Comparison of ENCODE assay signal across 8 cellular contexts in genomic region chr16:2867987-2868789, GRCh38. TPM values are rescaled to one million over a fixed set of nuclear protein-coding genes. Genes with fewer than 3 reads are reported as not detected.
A peak's percentile ranks its signal among the peaks of the same experiment; 100 is the strongest.
DNase-seq lines count a peak whose midpoint lies in the region; ATAC-seq and TF ChIP-seq lines count a peak whose summit lies in the region.

No MANE protein-coding gene starts in this region.

- ATAC-seq in HG03520 (IDR thresholded peaks at IDR 0.05; ENCODE audit: unreplicated experiment) = peak; percentile 72

- peak overlapping the region; percentile 75 to 97 (median 87) for H3K4me2 ChIP-seq in BLaER1 treated with 17β-estradiol and CSF1 and Interleukin-3, amounts not matched to agents 10 nM and 100 nM

- peak overlapping the region; percentile 83 to 95 (median 91) for H3K27ac ChIP-seq in BLaER1 treated with 17β-estradiol and CSF1 and Interleukin-3, amounts not matched to agents 10 nM and 100 nM
- H3K27ac ChIP-seq in liver (ENCODE audit: low read depth in 1 of 2, low read length in 2 of 2) = peak overlapping the region; percentile 85 to 93

- no peaks in the 10 kb centered on the region for H4K20me1 ChIP-seq in BLaER1 treated with 17β-estradiol and CSF1 and Interleukin-3, amounts not matched to agents 10 nM and 100 nM

- no peaks in the 10 kb centered on the region for H3K9me3 ChIP-seq in BLaER1 treated with 17β-estradiol and CSF1 and Interleukin-3, amounts not matched to agents 10 nM and 100 nM (replicated peaks in 1 of 11)
- no peaks in the 10 kb centered on the region for H3K9me3 ChIP-seq in liver (ENCODE audit: control insufficient read depth in 4 of 4, low read length in 3 of 4)

- WGBS in liver = under 1% methylated on average over 45 of the region's 45 CpGs

- peak overlapping the region; percentile 49 to 73 (median 67) for H3K4me3 ChIP-seq in BLaER1 treated with 17β-estradiol and CSF1 and Interleukin-3, amounts not matched to agents 10 nM and 100 nM
- H3K4me3 ChIP-seq in liver (ENCODE audit: low read depth in 1 of 3, low read length in 3 of 3) = peak overlapping the region; percentile 57 to 87 (median 83)

- peak overlapping the region; percentile 83 to 92 (median 87) for H3K9ac ChIP-seq in BLaER1 treated with 17β-estradiol and CSF1 and Interleukin-3, amounts not matched to agents 10 nM and 100 nM
- peak overlapping the region; percentile 65 to 74 for H3K9ac ChIP-seq in liver (ENCODE audit: low read depth in 1 of 2, low read length in 2 of 2)

- H3K27me3 ChIP-seq in BLaER1 treated with 17β-estradiol and CSF1 and Interleukin-3, amounts not matched to agents 10 nM and 100 nM = no peaks in the 10 kb centered on the region
- H3K27me3 ChIP-seq in liver (ENCODE audit: control insufficient read depth in 4 of 4, insufficient read depth in 4 of 4, low read length in 3 of 4) = no peaks in the 10 kb centered on the region

- peak; percentile 92 for TF ChIP-seq CTCF in liver (IDR thresholded peaks at IDR 0.05; ENCODE audit: low read depth, low read length, missing input control)

- peaks cover 17 to 38% (median 24%) of the 10 kb centered on the region in 10 experiments for H3K4me1 ChIP-seq in BLaER1 treated with 17β-estradiol and CSF1 and Interleukin-3, amounts not matched to agents 10 nM and 100 nM
- peaks cover 3 to 5% (median 5%) of the 10 kb centered on the region in 4 donors for H3K4me1 ChIP-seq in liver (ENCODE audit: control insufficient read depth in 4 of 4, insufficient read depth in 4 of 4, low read length in 3 of 4)

- no peaks in the 10 kb centered on the region for H3K36me3 ChIP-seq in BLaER1 treated with 17β-estradiol and CSF1 and Interleukin-3, amounts not matched to agents 10 nM and 100 nM
- H3K36me3 ChIP-seq in liver (ENCODE audit: control insufficient read depth in 4 of 4, insufficient read depth in 3 of 4, low read depth in 1 of 4, low read length in 3 of 4) = no peaks in the 10 kb centered on the region

- peak; percentile 91 to 95 for TF ChIP-seq RAD21 in liver (IDR thresholded peaks at IDR 0.05)

- peak; percentile 99 for DNase-seq in GM19240 (ENCODE audit: insufficient read length, low spot score)
- peak; percentile 80 for DNase-seq in NCI-H748 (lab: John Stamatoyannopoulos, UW; ENCODE audit: unreplicated experiment)
- DNase-seq in activated CD4-positive, alpha-beta T cell treated with anti-CD3 and anti-CD28 coated beads, Interleukin-2, amount 50 U/mL, for 4 hours = peak; percentile 90
- peak; percentile 84 to 92 for DNase-seq in dermis microvascular lymphatic vessel endothelial cell (ENCODE audit: low read depth in 2 of 2)
- DNase-seq in stimulated activated CD4-positive, alpha-beta T cell treated with anti-CD3 and anti-CD28 coated beads, Interleukin-4, amount 100 ng/mL, for 1 hour = peak; percentile 96

TF ChIP-seq in liver, 16 proteins besides CTCF, POLR2A, EP300 and RAD21:
- TF ChIP-seq EGR1 (IDR thresholded peaks at IDR 0.05; ENCODE audit: low read depth in 2 of 2) (peak in 1 of 2 donors; percentile 42), JUND (IDR thresholded peaks at IDR 0.05) (no peak), FOXA2 (IDR thresholded peaks at IDR 0.05) (peak; percentile 3), SP1 (IDR thresholded peaks at IDR 0.05) (no peak), ZBTB33 (IDR thresholded peaks at IDR 0.05) (peak; percentile 46), GABPA (IDR thresholded peaks at IDR 0.05 in 1 of 2, conservative IDR thresholded peaks at IDR 0.05 in 1 of 2) (peak; percentile 90 to 98), FOXA1 (IDR thresholded peaks at IDR 0.05) (no peak), RXRA (IDR thresholded peaks at IDR 0.05) (peak in 1 of 2 donors; percentile 42), REST (IDR thresholded peaks at IDR 0.05) (no peak), NR2F2 (IDR thresholded peaks at IDR 0.05) (peak; percentile 53), TAF1 (conservative IDR thresholded peaks at IDR 0.05) (peak; percentile 44), YY1 (IDR thresholded peaks at IDR 0.05) (peak; percentile 99), HNF4G (IDR thresholded peaks at IDR 0.05) (no peak), HNF4A (conservative IDR thresholded peaks at IDR 0.05) (peak in 1 of 2 donors; percentile 13), MAX (IDR thresholded peaks at IDR 0.05) (peak; percentile 52)
- TF ChIP-seq, protein P1, sequence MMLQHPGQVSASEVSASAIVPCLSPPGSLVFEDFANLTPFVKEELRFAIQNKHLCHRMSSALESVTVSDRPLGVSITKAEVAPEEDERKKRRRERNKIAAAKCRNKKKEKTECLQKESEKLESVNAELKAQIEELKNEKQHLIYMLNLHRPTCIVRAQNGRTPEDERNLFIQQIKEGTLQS (IDR thresholded peaks at IDR 0.05) = no peak
TF ChIP-seq in liver: peak in this region for 10.

RNA-seq across cellular contexts. Expression of gene PRSS22, which starts 10.2 kb away (rescaled TPM):
- total RNA-seq in dermis microvascular lymphatic vessel endothelial cell (not detected in 2 replicates), liver (1 to 10 TPM in 1 of 2 donors, not detected in 1; 1.1 TPM)
- polyA plus RNA-seq in liver = under 1 TPM; 0.23 to 0.32 TPM

RNA-seq across cellular contexts. Expression of gene FLYWCH2, which starts 14.8 kb away (rescaled TPM):
- 31.5 and 33.1 TPM in 2 replicates for total RNA-seq in dermis microvascular lymphatic vessel endothelial cell
- total RNA-seq in liver = 10 to 100 TPM in 1 of 2 donors, 1 to 10 TPM in 1; 7.1 to 21.0 TPM
- 10 to 100 TPM in 1 of 2 donors, 1 to 10 TPM in 1; 4.9 to 10.2 TPM for polyA plus RNA-seq in liver

RNA-seq across cellular contexts. Expression of gene ZG16B, which starts 38.1 kb away (rescaled TPM):
- total RNA-seq in dermis microvascular lymphatic vessel endothelial cell (0.13 TPM in 1 of 2 replicates, not detected in the other), liver (under 1 TPM; 0.33 to 0.79 TPM)
- under 1 TPM; 0.24 to 0.53 TPM for polyA plus RNA-seq in liver

RNA-seq across cellular contexts. Expression of gene FLYWCH1, which starts 43.5 kb away (rescaled TPM):
- total RNA-seq in dermis microvascular lymphatic vessel endothelial cell = 19.0 and 26.6 TPM in 2 replicates
- total RNA-seq in liver = 10 to 100 TPM in 1 of 2 donors, 1 to 10 TPM in 1; 6.2 to 12.2 TPM
- polyA plus RNA-seq in liver = 1 to 10 TPM; 3.9 to 9.5 TPM

RNA-seq across cellular contexts. Expression of gene PRSS21, which starts 51.2 kb away (rescaled TPM):
- total RNA-seq in dermis microvascular lymphatic vessel endothelial cell = 0.89 and 1.8 TPM in 2 replicates
- total RNA-seq in liver = 1 to 10 TPM in 1 of 2 donors, not detected in 1; 1.0 TPM
- polyA plus RNA-seq in liver = under 1 TPM; 0.18 to 0.26 TPM

Comparison
In these comparisons a context has a peak if more than half of its experiments do, and no peak if none do; other contexts are left out.
1. Peak in every context shown above with its lines: DNase-seq, ATAC-seq, H3K4me3 ChIP-seq and H3K27ac ChIP-seq.